19 cellular contexts compared by ENCODE assay signal in the genomic region with DNA sequence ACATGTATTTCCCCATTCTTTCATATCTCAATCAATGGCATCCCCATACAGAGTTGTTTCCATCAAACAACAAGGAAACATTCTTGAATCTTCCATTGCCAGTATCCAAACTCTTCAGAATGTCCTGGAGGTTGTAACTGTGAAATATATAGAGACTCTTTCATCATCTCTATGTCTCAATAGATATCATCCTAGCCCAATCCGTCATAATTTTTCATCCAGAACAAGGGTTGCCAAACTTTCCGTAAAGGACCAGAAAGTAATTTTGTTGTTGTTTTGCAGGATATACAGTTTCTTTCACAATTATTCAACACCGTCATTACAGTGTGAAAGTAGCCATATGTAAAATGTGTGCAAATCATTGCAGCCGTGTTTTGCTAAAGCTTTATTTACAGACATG.
"Had no signal": no experiment of that assay in that cellular context is flagged by ENCODE, and none has a peak within 500 bp of the region (broad histone marks: within the 10 kb centered on the region; RNA-seq: fewer than 3 reads in every experiment).

No MANE protein-coding gene starts in this region.

- DNase-seq: colonic mucosa; effector memory CD4-positive, alpha-beta T cell; kidney; mesenchymal stem cell; naive B cell; right lobe of liver; small intestine; stimulated activated CD4-positive, alpha-beta T cell treated with anti-CD3 and anti-CD28 coated beads, Interleukin-15, amount 100 ng/mL, for 24 hours; stimulated activated CD4-positive, alpha-beta T cell treated with anti-CD3 and anti-CD28 coated beads, Interleukin-2, amount 100 ng/mL, for 48 hours; stimulated activated naive B cell treated with anti-CD40 and anti-IgM and Interleukin-4, amounts not matched to agents 10 μg/mL and 1 μg/mL and 100 μg/mL, for 72 hours; upper lobe of left lung had no signal

- H3K36me3 ChIP-seq: colonic mucosa, esophagus muscularis mucosa, right lobe of liver, thoracic aorta, tibial nerve, upper lobe of left lung had no signal

- H3K27ac ChIP-seq: colonic mucosa, esophagus muscularis mucosa, parathyroid adenoma, right lobe of liver, thoracic aorta, tibial nerve, upper lobe of left lung had no signal

- H3K4me1 ChIP-seq: colonic mucosa, esophagus muscularis mucosa, parathyroid adenoma, right lobe of liver, tibial nerve, upper lobe of left lung had no signal

- H3K27me3 ChIP-seq: colonic mucosa, esophagus muscularis mucosa, right lobe of liver, tibial nerve, upper lobe of left lung had no signal

- H3K9me3 ChIP-seq: colonic mucosa, esophagus muscularis mucosa, mucosa of descending colon, right lobe of liver, thoracic aorta, tibial nerve, upper lobe of left lung had no signal

- ATAC-seq: left lobe of liver; mucosa of descending colon; natural killer cell treated with Interleukin-12 subunit alpha and Interleukin-12 subunit beta and Interleukin-15 and Interleukin-18, amount 100 ng/mL, for 72 hours; right lobe of liver; stimulated activated naive B cell treated with anti-CD40 and anti-IgM and Interleukin-4, amounts not matched to agents 10 μg/mL and 1 μg/mL and 100 μg/mL, for 72 hours had no signal

- H3K4me3 ChIP-seq: colonic mucosa, esophagus muscularis mucosa, lung, mucosa of descending colon, right lobe of liver, thoracic aorta, tibial nerve, upper lobe of left lung had no signal
